In the genomic region with DNA sequence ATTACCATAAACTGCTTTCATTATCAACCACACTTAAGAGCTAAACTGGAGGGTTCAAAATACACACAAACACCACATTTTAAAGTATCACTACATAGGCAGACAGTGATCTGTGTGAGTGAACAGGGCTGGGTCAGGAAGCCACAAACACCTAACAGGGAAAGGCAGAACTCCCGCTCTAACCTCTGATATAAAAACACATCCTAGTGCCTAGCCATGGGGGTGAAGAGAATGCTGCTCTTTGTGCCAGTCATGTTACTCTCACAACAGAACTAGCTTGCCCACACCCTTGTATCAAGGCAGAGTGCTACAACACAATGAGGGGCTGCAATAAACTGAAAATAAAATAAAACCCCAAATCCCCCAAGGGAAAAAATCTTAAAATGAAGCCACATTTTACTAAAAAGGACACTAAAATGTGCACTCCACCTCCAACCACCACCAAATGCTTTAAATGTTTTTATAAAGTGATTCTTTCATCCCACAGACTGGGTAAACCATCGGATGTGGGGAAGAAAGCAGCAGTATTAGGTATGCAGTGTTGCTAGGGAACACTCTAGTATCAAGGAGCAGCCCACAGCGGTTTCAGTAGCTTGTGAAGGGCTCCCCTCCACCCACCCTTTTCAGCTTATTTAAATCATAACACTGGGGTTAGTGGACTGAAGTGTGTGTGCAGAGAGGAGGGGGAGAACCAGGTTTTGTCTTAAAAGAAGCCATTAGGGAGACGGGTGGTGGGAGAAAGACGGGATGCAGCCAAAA, we compare ENCODE assay signal across 9 cellular contexts.
DNase-seq lines count a peak whose midpoint lies in the region; ATAC-seq and TF ChIP-seq lines count a peak whose summit lies in the region.
"Had no signal": no experiment of that assay in that cellular context is flagged by ENCODE, and none has a peak within 500 bp of the region (broad histone marks: within the 10 kb centered on the region; RNA-seq: fewer than 3 reads in every experiment).

No MANE protein-coding gene starts in this region.

- no peak for TF ChIP-seq POLR2A in esophagus muscularis mucosa (IDR thresholded peaks at IDR 0.05; ENCODE audit: low read depth)

- TF ChIP-seq CTCF in esophagus muscularis mucosa (IDR thresholded peaks at IDR 0.05): no peak

- TF ChIP-seq EP300 in esophagus muscularis mucosa (IDR thresholded peaks at IDR 0.05): no peak

- H3K4me1 ChIP-seq in endocrine pancreas (ENCODE audit: control insufficient read depth, insufficient read depth, low read length): no peaks in the 10 kb centered on the region
- no peaks in the 10 kb centered on the region for H3K4me1 ChIP-seq in esophagus muscularis mucosa

- H3K27ac Mint-ChIP-seq in activated CD4-positive, alpha-beta T cell treated with anti-CD3 and anti-CD28 coated beads for 36 hours: peak overlapping the region; percentile 28
- H3K27ac Mint-ChIP-seq: activated B cell treated with CpG ODN at 0.5 μM for 24 hours had no signal

- no peak overlapping the region for H3K9ac ChIP-seq in endocrine pancreas (ENCODE audit: control insufficient read depth, insufficient read depth, low read length)

- no peaks in the 10 kb centered on the region for H3K36me3 ChIP-seq in endocrine pancreas (ENCODE audit: control insufficient read depth, insufficient read depth, low read length)
- H3K36me3 ChIP-seq in esophagus muscularis mucosa: peaks cover 5 to 69% (median 28%) of the 10 kb centered on the region in 4 donors

- H3K9me3 ChIP-seq in endocrine pancreas (ENCODE audit: control insufficient read depth, low read length) (no peaks in the 10 kb centered on the region), esophagus muscularis mucosa (no peaks in the 10 kb centered on the region)

- intact Hi-C loops in activated CD4-positive, alpha-beta T cell treated with anti-CD3 and anti-CD28 coated beads for 36 hours (cut with DNase I, micrococcal nuclease): no loop called here
- intact Hi-C loops in esophagus muscularis mucosa (cut with DNase I): no loop called here

- peak overlapping the region; percentile 7 for H3K4me3 Mint-ChIP-seq in activated CD4-positive, alpha-beta T cell treated with anti-CD3 and anti-CD28 coated beads for 36 hours
- H3K4me3 Mint-ChIP-seq: activated B cell treated with CpG ODN at 0.5 μM for 24 hours had no signal

- no peaks in the 10 kb centered on the region for H3K27me3 Mint-ChIP-seq in activated CD4-positive, alpha-beta T cell treated with anti-CD3 and anti-CD28 coated beads for 36 hours
- H3K27me3 Mint-ChIP-seq: activated B cell treated with CpG ODN at 0.5 μM for 24 hours had no signal

- H3K27me3 ChIP-seq in endocrine pancreas (ENCODE audit: control insufficient read depth, insufficient read depth, low read length): no peaks in the 10 kb centered on the region
- H3K27me3 ChIP-seq in esophagus muscularis mucosa: no peaks in the 10 kb centered on the region

- 80% methylated on average over 5 of the region's 5 CpGs for WGBS in esophagus muscularis mucosa

- H3K9me3 Mint-ChIP-seq in activated CD4-positive, alpha-beta T cell treated with anti-CD3 and anti-CD28 coated beads for 36 hours (ENCODE audit: low read depth): no peaks in the 10 kb centered on the region
- H3K9me3 Mint-ChIP-seq: activated B cell treated with CpG ODN at 0.5 μM for 24 hours had no signal

- H3K27ac ChIP-seq in esophagus muscularis mucosa (replicated peaks in 1 of 4): no peak overlapping the region

- ATAC-seq in activated CD4-positive, alpha-beta T cell treated with anti-CD3 and anti-CD28 coated beads for 36 hours: peak; percentile 96

- H3K4me3 ChIP-seq in endocrine pancreas (ENCODE audit: control insufficient read depth, insufficient read depth, low read length) (peak overlapping the region; percentile 24), esophagus muscularis mucosa (no peak overlapping the region)

- CTCF ChIA-PET in activated CD4-positive, alpha-beta T cell treated with anti-CD3 and anti-CD28 coated beads for 36 hours (lab: Charles Lee): no interaction called here

- peaks cover 43% of the 10 kb centered on the region for H3K36me3 Mint-ChIP-seq in activated CD4-positive, alpha-beta T cell treated with anti-CD3 and anti-CD28 coated beads for 36 hours (ENCODE audit: low read depth)

- H3K4me1 Mint-ChIP-seq in activated CD4-positive, alpha-beta T cell treated with anti-CD3 and anti-CD28 coated beads for 36 hours: peaks cover 13% of the 10 kb centered on the region
- H3K4me1 Mint-ChIP-seq: activated B cell treated with CpG ODN at 0.5 μM for 24 hours had no signal

- peak; percentile 56 for DNase-seq in activated CD4-positive, alpha-beta T cell treated with anti-CD3 and anti-CD28 coated beads for 36 hours
- no peak for DNase-seq in activated CD4-positive, alpha-beta T cell treated with anti-CD3 and anti-CD28 coated beads for 1 hour
- peak; percentile 24 for DNase-seq in T-helper 9 cell
- peak; percentile 25 to 35 for DNase-seq in stimulated activated CD8-positive, alpha-beta memory T cell treated with anti-CD3 and anti-CD28 coated beads, Interleukin-7, amount 100 ng/mL, for 4 hours (ENCODE audit: low read depth in 2 of 2)
- DNase-seq in superior temporal gyrus (ENCODE audit: extremely low spot score): no peak
- DNase-seq in esophagus muscularis mucosa (ENCODE audit: extremely low spot score): no peak
- no peak for DNase-seq in HK-2 (ENCODE audit: unreplicated experiment)
- DNase-seq: activated B cell treated with CpG ODN at 0.5 μM for 24 hours had no signal

- POLR2A ChIA-PET in activated CD4-positive, alpha-beta T cell treated with anti-CD3 and anti-CD28 coated beads for 36 hours (lab: Charles Lee): no interaction called here

Comparison
In these comparisons a context has a peak if more than half of its experiments do, and no peak if none do; other contexts are left out.
1. DNase-seq: peak in activated CD4-positive, alpha-beta T cell treated with anti-CD3 and anti-CD28 coated beads for 36 hours (single experiment), T-helper 9 cell (single experiment) and stimulated activated CD8-positive, alpha-beta memory T cell treated with anti-CD3 and anti-CD28 coated beads, Interleukin-7, amount 100 ng/mL, for 4 hours (2 of 2); none in activated CD4-positive, alpha-beta T cell treated with anti-CD3 and anti-CD28 coated beads for 1 hour (single experiment), superior temporal gyrus (single experiment), esophagus muscularis mucosa (single experiment) and HK-2 (single experiment).